8 cellular contexts compared by ENCODE assay signal in genomic region chr5:75265731-75266130, GRCh38. TPM values are rescaled to one million over a fixed set of nuclear protein-coding genes. Genes with fewer than 3 reads are reported as not detected.
DNase-seq lines count a peak whose midpoint lies in the region; ATAC-seq and TF ChIP-seq lines count a peak whose summit lies in the region.

No MANE protein-coding gene starts in this region.

- no peaks in the 10 kb centered on the region for H3K4me1 Mint-ChIP-seq in natural killer cell
- H3K4me1 Mint-ChIP-seq in natural killer cell treated with Interleukin-12 subunit alpha and Interleukin-12 subunit beta and Interleukin-15 and Interleukin-18, amount 100 ng/mL, for 72 hours (ENCODE audit: low read depth in 2 of 2): no peaks in the 10 kb centered on the region

- no peaks in the 10 kb centered on the region for H3K36me3 Mint-ChIP-seq in natural killer cell
- H3K36me3 Mint-ChIP-seq in natural killer cell treated with Interleukin-12 subunit alpha and Interleukin-12 subunit beta and Interleukin-15 and Interleukin-18, amount 100 ng/mL, for 72 hours: no peaks in the 10 kb centered on the region

- peaks cover 0 to 13% of the 10 kb centered on the region in 2 donors for H3K27me3 Mint-ChIP-seq in natural killer cell (ENCODE audit: low read depth in 2 of 2)
- peaks cover 14 to 15% of the 10 kb centered on the region in 2 donors for H3K27me3 Mint-ChIP-seq in natural killer cell treated with Interleukin-12 subunit alpha and Interleukin-12 subunit beta and Interleukin-15 and Interleukin-18, amount 100 ng/mL, for 72 hours

- no peak overlapping the region for H3K4me3 Mint-ChIP-seq in natural killer cell
- H3K4me3 Mint-ChIP-seq in natural killer cell treated with Interleukin-12 subunit alpha and Interleukin-12 subunit beta and Interleukin-15 and Interleukin-18, amount 100 ng/mL, for 72 hours: no peak overlapping the region

- WGBS in stomach, 5 donors: 12 to 21% (median 18%) methylated on average over 2 of the region's 2 CpGs

- no peak for TF ChIP-seq EP300 in stomach (IDR thresholded peaks at IDR 0.05)

- H3K4me2 ChIP-seq in fibroblast of lung (ENCODE audit: extremely low read depth, insufficient read depth, low read length): no peak overlapping the region

- ATAC-seq in natural killer cell (peak in 1 of 3 donors; percentile 27), GM19328 (IDR thresholded peaks at IDR 0.05; ENCODE audit: unreplicated experiment) (no peak)
- no peak for ATAC-seq in natural killer cell treated with Interleukin-12 subunit alpha and Interleukin-12 subunit beta and Interleukin-15 and Interleukin-18, amount 100 ng/mL, for 72 hours

- DNase-seq in natural killer cell (no peak), RKO (ENCODE audit: low spot score) (peak; percentile 63), fibroblast of lung (ENCODE audit: low read depth in 2 of 2) (peak; percentile 30 to 53), stomach (no peak)
- no peak for DNase-seq in natural killer cell treated with Interleukin-12 subunit alpha and Interleukin-12 subunit beta and Interleukin-15 and Interleukin-18, amount 100 ng/mL, for 72 hours (ENCODE audit: low spot score)
- DNase-seq in effector CD4-positive, alpha-beta T cell: no peak
- DNase-seq in activated CD4-positive, CD25-positive, alpha-beta regulatory T cell treated with anti-CD3 and anti-CD28 coated beads, Interleukin-2, amount 50 U/mL, for 72 hours: no peak

- no peak overlapping the region for H3K9ac ChIP-seq in fibroblast of lung (ENCODE audit: insufficient read depth, low read length)

- H4K20me1 ChIP-seq in fibroblast of lung (ENCODE audit: control insufficient read depth, extremely low read depth, insufficient read depth, low read length): no peaks in the 10 kb centered on the region

- H3K36me3 ChIP-seq in fibroblast of lung (ENCODE audit: control insufficient read depth, insufficient read depth, low read length) (no peaks in the 10 kb centered on the region), stomach (no peaks in the 10 kb centered on the region)

- H3K9me3 Mint-ChIP-seq in natural killer cell: no peaks in the 10 kb centered on the region
- no peaks in the 10 kb centered on the region for H3K9me3 Mint-ChIP-seq in natural killer cell treated with Interleukin-12 subunit alpha and Interleukin-12 subunit beta and Interleukin-15 and Interleukin-18, amount 100 ng/mL, for 72 hours

- TF ChIP-seq CTCF in natural killer cell (IDR thresholded peaks at IDR 0.05) (peak; percentile 47), fibroblast of lung (conservative IDR thresholded peaks at IDR 0.05 in 1 of 2, IDR thresholded peaks at IDR 0.05 in 1 of 2; ENCODE audit: low read depth in 1 of 2, low read length in 2 of 2) (peak; percentile 36 to 41), stomach (IDR thresholded peaks at IDR 0.05) (peak in 5 of 7 experiments; percentile 24 to 47 (median 37))

- H3K9me3 ChIP-seq in fibroblast of lung (ENCODE audit: control insufficient read depth, insufficient read depth, low read depth, low read length) (no peaks in the 10 kb centered on the region), stomach (peaks cover 0 to 3% (median 0%) of the 10 kb centered on the region in 4 donors)

- H3K27me3 ChIP-seq in fibroblast of lung (ENCODE audit: control insufficient read depth, insufficient read depth, low read length): no peaks in the 10 kb centered on the region
- H3K27me3 ChIP-seq in stomach: no peaks in the 10 kb centered on the region

- no peak for TF ChIP-seq POLR2A in stomach (IDR thresholded peaks at IDR 0.05)

- H3K79me2 ChIP-seq in fibroblast of lung (ENCODE audit: control insufficient read depth, insufficient read depth, low read length): no peaks in the 10 kb centered on the region

- intact Hi-C loops in natural killer cell (cut with micrococcal nuclease): loop anchor here (5.0 to 10.0 kb wide), 3 partner anchors 221 to 1361 kb away; no protein-coding TSS in a partner anchor
- intact Hi-C loops in stomach (cut with DNase I; ENCODE audit: low total_unique reads): no loop called here

- no peak overlapping the region for H2AFZ ChIP-seq in fibroblast of lung (ENCODE audit: low read length)

- H3K27ac ChIP-seq in fibroblast of lung (ENCODE audit: insufficient read depth, low read length): no peak overlapping the region
- no peak overlapping the region for H3K27ac ChIP-seq in stomach

- no peak overlapping the region for H3K27ac Mint-ChIP-seq in natural killer cell
- H3K27ac Mint-ChIP-seq in natural killer cell treated with Interleukin-12 subunit alpha and Interleukin-12 subunit beta and Interleukin-15 and Interleukin-18, amount 100 ng/mL, for 72 hours: no peak overlapping the region

- H3K4me1 ChIP-seq in fibroblast of lung (ENCODE audit: control insufficient read depth, extremely low read depth, insufficient read depth, low read length): no peaks in the 10 kb centered on the region
- H3K4me1 ChIP-seq in stomach: peaks cover 0 to 11% (median 2%) of the 10 kb centered on the region in 4 donors

- H3K4me3 ChIP-seq in fibroblast of lung (replicated peaks in 1 of 4; ENCODE audit: control extremely low read depth in 1 of 4, insufficient read depth in 1 of 4, low read depth in 3 of 4, low read length in 4 of 4): no peak overlapping the region
- H3K4me3 ChIP-seq in stomach: no peak overlapping the region

RNA-seq across cellular contexts. Expression of gene ANKRD31, which starts 29.1 kb away (rescaled TPM):
- total RNA-seq in natural killer cell (under 1 TPM; 0.09 to 0.15 (median 0.12) TPM), fibroblast of lung (0.26 and 0.33 TPM in 2 replicates), stomach (1 to 10 TPM in 1 of 5 donors, under 1 TPM in 1, not detected in 3; 0.14 to 1.1 TPM)
- total RNA-seq in natural killer cell treated with Interleukin-12 subunit alpha and Interleukin-12 subunit beta and Interleukin-15 and Interleukin-18, amount 100 ng/mL, for 72 hours: under 1 TPM in 1 of 2 donors, not detected in 1; 0.22 TPM
- polyA plus RNA-seq in fibroblast of lung (0.05 and 0.06 TPM in 2 replicates), stomach (under 1 TPM in 1 of 3 donors, not detected in 2; 0.08 TPM)
- polyA plus RNA-seq in fibroblast of lung (2012): 0.02 and 0.05 TPM in 2 replicates
- polyA minus RNA-seq in fibroblast of lung (ENCODE audit: low replicate concordance): not detected in 2 replicates

Comparison
In these comparisons a context has a peak if more than half of its experiments do, and no peak if none do; other contexts are left out.
1. DNase-seq: peak in RKO (single experiment) and fibroblast of lung (2 of 2); none in natural killer cell (single experiment), natural killer cell treated with Interleukin-12 subunit alpha and Interleukin-12 subunit beta and Interleukin-15 and Interleukin-18, amount 100 ng/mL, for 72 hours (single experiment), stomach (single experiment), effector CD4-positive, alpha-beta T cell (single experiment) and activated CD4-positive, CD25-positive, alpha-beta regulatory T cell treated with anti-CD3 and anti-CD28 coated beads, Interleukin-2, amount 50 U/mL, for 72 hours (single experiment).
2. Peak in every context shown above with its lines, with median percentiles within 50 percentile points of each other: CTCF ChIP-seq.